Comparison of ENCODE assay signal across 1 cellular context in the genomic region with DNA sequence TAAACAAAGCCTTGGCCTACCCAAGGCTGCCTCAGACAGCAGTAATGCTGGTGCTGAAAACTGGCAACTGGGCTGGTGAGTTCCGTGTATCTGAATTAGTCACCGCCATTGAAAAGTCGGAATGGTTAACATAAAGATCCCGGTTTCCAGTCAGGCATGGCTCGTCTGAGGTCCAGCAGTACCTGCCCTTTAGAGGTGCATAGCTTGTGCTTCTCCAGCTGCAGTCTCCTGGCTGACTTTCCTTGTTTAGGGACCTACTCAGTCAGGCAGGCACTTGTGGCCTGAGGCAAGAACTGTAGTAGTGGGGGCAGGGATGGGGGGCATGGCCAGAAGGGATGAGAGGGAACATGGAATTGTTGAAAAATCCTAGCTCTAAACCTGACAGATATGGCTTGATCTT.
TF ChIP-seq lines count a peak whose summit lies in the region.

No MANE protein-coding gene starts in this region.

TF ChIP-seq in GM23338, 12 proteins besides CTCF, POLR2A, EP300 and RAD21 (continued from another document):
- TF ChIP-seq REST (IDR thresholded peaks at IDR 0.05; ENCODE audit: unreplicated experiment) (no peak), POLR2AphosphoS5 (IDR thresholded peaks at IDR 0.05; ENCODE audit: low read depth) (no peak), EZH2phosphoT487 (IDR thresholded peaks at IDR 0.05; ENCODE audit: unreplicated experiment) (no peak)
- TF ChIP-seq, protein P1, sequence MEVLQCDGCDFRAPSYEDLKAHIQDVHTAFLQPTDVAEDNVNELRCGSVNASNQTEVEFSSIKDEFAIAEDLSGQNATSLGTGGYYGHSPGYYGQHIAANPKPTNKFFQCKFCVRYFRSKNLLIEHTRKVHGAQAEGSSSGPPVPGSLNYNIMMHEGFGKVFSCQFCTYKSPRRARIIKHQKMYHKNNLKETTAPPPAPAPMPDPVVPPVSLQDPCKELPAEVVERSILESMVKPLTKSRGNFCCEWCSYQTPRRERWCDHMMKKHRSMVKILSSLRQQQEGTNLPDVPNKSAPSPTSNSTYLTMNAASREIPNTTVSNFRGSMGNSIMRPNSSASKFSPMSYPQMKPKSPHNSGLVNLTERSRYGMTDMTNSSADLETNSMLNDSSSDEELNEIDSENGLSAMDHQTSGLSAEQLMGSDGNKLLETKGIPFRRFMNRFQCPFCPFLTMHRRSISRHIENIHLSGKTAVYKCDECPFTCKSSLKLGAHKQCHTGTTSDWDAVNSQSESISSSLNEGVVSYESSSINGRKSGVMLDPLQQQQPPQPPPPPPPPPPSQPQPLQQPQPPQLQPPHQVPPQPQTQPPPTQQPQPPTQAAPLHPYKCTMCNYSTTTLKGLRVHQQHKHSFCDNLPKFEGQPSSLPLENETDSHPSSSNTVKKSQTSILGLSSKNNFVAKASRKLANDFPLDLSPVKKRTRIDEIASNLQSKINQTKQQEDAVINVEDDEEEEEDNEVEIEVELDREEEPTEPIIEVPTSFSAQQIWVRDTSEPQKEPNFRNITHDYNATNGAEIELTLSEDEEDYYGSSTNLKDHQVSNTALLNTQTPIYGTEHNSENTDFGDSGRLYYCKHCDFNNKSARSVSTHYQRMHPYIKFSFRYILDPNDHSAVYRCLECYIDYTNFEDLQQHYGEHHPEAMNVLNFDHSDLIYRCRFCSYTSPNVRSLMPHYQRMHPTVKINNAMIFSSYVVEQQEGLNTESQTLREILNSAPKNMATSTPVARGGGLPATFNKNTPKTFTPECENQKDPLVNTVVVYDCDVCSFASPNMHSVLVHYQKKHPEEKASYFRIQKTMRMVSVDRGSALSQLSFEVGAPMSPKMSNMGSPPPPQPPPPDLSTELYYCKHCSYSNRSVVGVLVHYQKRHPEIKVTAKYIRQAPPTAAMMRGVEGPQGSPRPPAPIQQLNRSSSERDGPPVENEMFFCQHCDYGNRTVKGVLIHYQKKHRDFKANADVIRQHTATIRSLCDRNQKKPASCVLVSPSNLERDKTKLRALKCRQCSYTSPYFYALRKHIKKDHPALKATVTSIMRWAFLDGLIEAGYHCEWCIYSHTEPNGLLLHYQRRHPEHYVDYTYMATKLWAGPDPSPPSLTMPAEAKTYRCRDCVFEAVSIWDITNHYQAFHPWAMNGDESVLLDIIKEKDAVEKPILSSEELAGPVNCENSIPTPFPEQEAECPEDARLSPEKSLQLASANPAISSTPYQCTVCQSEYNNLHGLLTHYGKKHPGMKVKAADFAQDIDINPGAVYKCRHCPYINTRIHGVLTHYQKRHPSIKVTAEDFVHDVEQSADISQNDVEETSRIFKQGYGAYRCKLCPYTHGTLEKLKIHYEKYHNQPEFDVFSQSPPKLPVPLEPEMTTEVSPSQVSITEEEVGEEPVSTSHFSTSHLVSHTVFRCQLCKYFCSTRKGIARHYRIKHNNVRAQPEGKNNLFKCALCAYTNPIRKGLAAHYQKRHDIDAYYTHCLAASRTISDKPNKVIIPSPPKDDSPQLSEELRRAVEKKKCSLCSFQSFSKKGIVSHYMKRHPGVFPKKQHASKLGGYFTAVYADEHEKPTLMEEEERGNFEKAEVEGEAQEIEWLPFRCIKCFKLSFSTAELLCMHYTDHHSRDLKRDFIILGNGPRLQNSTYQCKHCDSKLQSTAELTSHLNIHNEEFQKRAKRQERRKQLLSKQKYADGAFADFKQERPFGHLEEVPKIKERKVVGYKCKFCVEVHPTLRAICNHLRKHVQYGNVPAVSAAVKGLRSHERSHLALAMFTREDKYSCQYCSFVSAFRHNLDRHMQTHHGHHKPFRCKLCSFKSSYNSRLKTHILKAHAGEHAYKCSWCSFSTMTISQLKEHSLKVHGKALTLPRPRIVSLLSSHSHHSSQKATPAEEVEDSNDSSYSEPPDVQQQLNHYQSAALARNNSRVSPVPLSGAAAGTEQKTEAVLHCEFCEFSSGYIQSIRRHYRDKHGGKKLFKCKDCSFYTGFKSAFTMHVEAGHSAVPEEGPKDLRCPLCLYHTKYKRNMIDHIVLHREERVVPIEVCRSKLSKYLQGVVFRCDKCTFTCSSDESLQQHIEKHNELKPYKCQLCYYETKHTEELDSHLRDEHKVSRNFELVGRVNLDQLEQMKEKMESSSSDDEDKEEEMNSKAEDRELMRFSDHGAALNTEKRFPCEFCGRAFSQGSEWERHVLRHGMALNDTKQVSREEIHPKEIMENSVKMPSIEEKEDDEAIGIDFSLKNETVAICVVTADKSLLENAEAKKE (CRISPR knock-in tag; IDR thresholded peaks at IDR 0.05) = no peak
TF ChIP-seq in GM23338: peak in this region for 0.
